Comparison of ENCODE assay signal across 8 cellular contexts in the genomic region with DNA sequence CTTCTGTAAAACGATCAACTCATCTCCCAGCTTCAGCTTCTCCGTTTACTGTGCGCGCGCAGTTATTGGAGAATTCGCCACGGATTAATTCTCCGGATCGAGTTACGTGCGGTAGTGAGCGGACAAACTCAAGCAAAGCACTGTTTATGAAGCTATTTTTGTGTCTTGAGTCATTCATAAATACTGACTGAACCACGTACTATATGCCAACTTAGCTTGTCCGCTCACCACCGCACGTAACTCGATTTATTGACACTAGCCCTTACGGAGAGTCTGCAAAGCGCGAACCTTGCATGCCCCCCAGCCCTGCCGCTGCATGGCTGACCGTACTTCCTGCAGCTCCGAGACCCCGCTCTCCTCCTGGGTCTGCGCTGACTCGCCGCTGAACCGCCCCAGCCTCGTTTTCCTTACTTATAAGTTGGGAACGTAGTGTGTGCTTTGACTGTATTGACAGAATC. TPM values are rescaled to one million over a fixed set of nuclear protein-coding genes. Genes with fewer than 3 reads are reported as not detected.
DNase-seq lines count a peak whose midpoint lies in the region; ATAC-seq lines count a peak whose summit lies in the region.

No MANE protein-coding gene starts in this region.

- H3K36me3 ChIP-seq in SJSA1 (peaks cover 3% of the 10 kb centered on the region), ectodermal cell (ENCODE audit: control insufficient read depth, insufficient read depth, low read length) (no peaks in the 10 kb centered on the region)

- H3K27ac ChIP-seq in SJSA1 (peak overlapping the region; percentile 77; the same call in 1 of the 2 replicates), ectodermal cell (ENCODE audit: insufficient read depth, low read depth, low read length, poor library complexity, severe bottlenecking) (no peak overlapping the region), temporal lobe (ENCODE audit: low read depth, low read length) (peak overlapping the region; percentile 74)

- peak; percentile 27 for ATAC-seq in GM19043 (IDR thresholded peaks at IDR 0.05; ENCODE audit: low read depth, unreplicated experiment)
- ATAC-seq in HG03442 (IDR thresholded peaks at IDR 0.05; ENCODE audit: unreplicated experiment), result peak; percentile 10
- ATAC-seq in memory B cell (ENCODE audit: low read depth), result peak; percentile 2
- no peak for ATAC-seq in HG03039 (IDR thresholded peaks at IDR 0.05; ENCODE audit: unreplicated experiment)

- WGBS in ectodermal cell, 2 experiments, result 0% methylated on average over 27 to 28 of the region's 30 CpGs

- no peaks in the 10 kb centered on the region for H3K27me3 Mint-ChIP-seq in memory B cell

- DNase-seq in CD1c-positive myeloid dendritic cell (ENCODE audit: extremely low spot score) (peak; percentile 21), SJSA1 (ENCODE audit: low read depth in 1 of 2, low spot score in 2 of 2) (no peak), memory B cell (ENCODE audit: low spot score in 2 of 2) (no peak)

- H3K36me3 Mint-ChIP-seq in memory B cell, result no peaks in the 10 kb centered on the region

- H3K27ac Mint-ChIP-seq in memory B cell, result peak overlapping the region; percentile 74

- H3K9me3 Mint-ChIP-seq in memory B cell, result no peaks in the 10 kb centered on the region

- no peaks in the 10 kb centered on the region for H3K9me3 ChIP-seq in SJSA1 (replicated peaks)
- H3K9me3 ChIP-seq in ectodermal cell (ENCODE audit: control insufficient read depth, low read length), result no peaks in the 10 kb centered on the region

- H3K27me3 ChIP-seq in SJSA1 (replicated peaks) (no peaks in the 10 kb centered on the region), ectodermal cell (ENCODE audit: control insufficient read depth, insufficient read depth, low read length, poor library complexity, severe bottlenecking) (peaks cover 7% of the 10 kb centered on the region)

- peaks cover 33% of the 10 kb centered on the region for H3K4me1 Mint-ChIP-seq in memory B cell

- H3K4me1 ChIP-seq in SJSA1 (replicated peaks), result peaks cover 11% of the 10 kb centered on the region
- peaks cover 4% of the 10 kb centered on the region for H3K4me1 ChIP-seq in ectodermal cell (ENCODE audit: control insufficient read depth, insufficient read depth, low read length)

- H3K4me3 ChIP-seq in SJSA1 (peak overlapping the region; percentile 95), ectodermal cell (ENCODE audit: insufficient read depth, low read depth, low read length) (peak overlapping the region; percentile 97)

- peak overlapping the region; percentile 97 for H3K4me3 Mint-ChIP-seq in memory B cell

RNA-seq across cellular contexts. Expression of a gene that starts 0.8 kb away (rescaled TPM):
- 43.4 and 52.5 TPM in 2 replicates for total RNA-seq in SJSA1 (2014; rRNA removed; shearing (Covaris generic))
- 91.4 TPM for polyA plus RNA-seq in ectodermal cell (2013, experiment 1 of 4)
- polyA plus RNA-seq in ectodermal cell (2013, experiment 2 of 4), result 95.6 TPM
- polyA plus RNA-seq in ectodermal cell (2013, experiment 3 of 4), result 61.1 TPM
- polyA plus RNA-seq in ectodermal cell (2013, experiment 4 of 4), result 61.6 TPM
- total RNA-seq in temporal lobe, result 10.3 TPM

RNA-seq across cellular contexts. Expression of a gene that starts 18.1 kb away (rescaled TPM):
- 1.1 and 1.5 TPM in 2 replicates for total RNA-seq in SJSA1 (2014; rRNA removed; shearing (Covaris generic))
- 1.3 TPM for polyA plus RNA-seq in ectodermal cell (2013, experiment 1 of 4)
- 1.3 TPM for polyA plus RNA-seq in ectodermal cell (2013, experiment 2 of 4)
- 0.91 TPM for polyA plus RNA-seq in ectodermal cell (2013, experiment 3 of 4)
- polyA plus RNA-seq in ectodermal cell (2013, experiment 4 of 4), result 1.0 TPM
- 0.74 TPM for total RNA-seq in temporal lobe
